Comparison of ENCODE assay signal across 8 cellular contexts in genomic region chr22:26484360-26484706, GRCh38. TPM values are rescaled to one million over a fixed set of nuclear protein-coding genes. Genes with fewer than 3 reads are reported as not detected.
DNase-seq lines count a peak whose midpoint lies in the region; ATAC-seq and TF ChIP-seq lines count a peak whose summit lies in the region.

No MANE protein-coding gene starts in this region.

- H3K27me3 ChIP-seq in HUES6 (ENCODE audit: control insufficient read depth, insufficient read depth, low read length) (no peaks in the 10 kb centered on the region), brain microvascular endothelial cell (replicated peaks) (no peaks in the 10 kb centered on the region), mucosa of stomach (ENCODE audit: control insufficient read depth, insufficient read depth, low read length) (no peaks in the 10 kb centered on the region)

- H3K9me3 ChIP-seq in HUES6 (ENCODE audit: control insufficient read depth, insufficient read depth, low read depth, low read length) (no peaks in the 10 kb centered on the region), mucosa of stomach (ENCODE audit: control insufficient read depth, low read length) (no peaks in the 10 kb centered on the region)

- H3K9ac ChIP-seq in HUES6 (ENCODE audit: low read length), result peak overlapping the region; percentile 84
- peak overlapping the region; percentile 97 for H3K9ac ChIP-seq in mucosa of stomach (ENCODE audit: low read length)

- H3K4me1 ChIP-seq in HUES6 (ENCODE audit: control insufficient read depth, insufficient read depth, low read length), result peaks cover 29% of the 10 kb centered on the region
- H3K4me1 ChIP-seq in mucosa of stomach (ENCODE audit: control insufficient read depth, insufficient read depth, low read length), result peaks cover 33% of the 10 kb centered on the region

- H3K4me3 ChIP-seq in AG09309 (ENCODE audit: control insufficient read depth, low read depth, low read length), result peak overlapping the region; percentile 93
- H3K4me3 ChIP-seq in HUES6 (ENCODE audit: low read depth, low read length), result peak overlapping the region; percentile 92
- peak overlapping the region; percentile 92 for H3K4me3 ChIP-seq in brain microvascular endothelial cell (ENCODE audit: low read depth, low read length)
- H3K4me3 ChIP-seq in mucosa of stomach (ENCODE audit: low read length), result peak overlapping the region; percentile 85

- H3K27ac ChIP-seq in HUES6 (ENCODE audit: low read depth, low read length), result peak overlapping the region; percentile 80; the same call in 1 of the 2 replicates
- peak overlapping the region; percentile 81 for H3K27ac ChIP-seq in brain microvascular endothelial cell

- in situ Hi-C loops in brain microvascular endothelial cell (cut with HindIII; ENCODE audit: low pct_ligation_motif_present, low sequenced_read_pairs), result no loop called here

- ATAC-seq in HG03097 (IDR thresholded peaks at IDR 0.05; ENCODE audit: low FRiP score, unreplicated experiment), result no peak

- TF ChIP-seq CTCF in AG09309 (IDR thresholded peaks at IDR 0.05; ENCODE audit: control insufficient read depth, insufficient read depth, low read depth, low read length, missing control alignments) (no peak), brain microvascular endothelial cell (IDR thresholded peaks at IDR 0.05; ENCODE audit: low read depth, low read length, missing control alignments) (no peak)

- DNase-seq in AG09309 (ENCODE audit: low read depth) (no peak), brain microvascular endothelial cell (no peak), mucosa of gallbladder (ENCODE audit: low spot score) (no peak), midbrain (lab: John Stamatoyannopoulos, UW) (no peak), C1 segment of cervical spinal cord (lab: John Stamatoyannopoulos, UW) (no peak)

- peaks cover 47% of the 10 kb centered on the region for H3K36me3 ChIP-seq in HUES6 (ENCODE audit: control insufficient read depth, insufficient read depth, low read length)
- peaks cover 15% of the 10 kb centered on the region for H3K36me3 ChIP-seq in brain microvascular endothelial cell (replicated peaks)
- no peaks in the 10 kb centered on the region for H3K36me3 ChIP-seq in mucosa of stomach (ENCODE audit: control insufficient read depth, insufficient read depth, low read length)

RNA-seq across cellular contexts. Expression of gene SRRD, which starts 0.7 kb away (rescaled TPM):
- total RNA-seq in mucosa of gallbladder, result 18.4 TPM

RNA-seq across cellular contexts. Expression of gene HPS4, which starts 0.8 kb away (rescaled TPM):
- 28.3 TPM for total RNA-seq in mucosa of gallbladder

RNA-seq across cellular contexts. Expression of gene TFIP11, which starts 27.9 kb away (rescaled TPM):
- total RNA-seq in mucosa of gallbladder, result 34.2 TPM

RNA-seq across cellular contexts. Expression of gene ASPHD2, which starts 55.3 kb away (rescaled TPM):
- total RNA-seq in mucosa of gallbladder, result 5.5 TPM
